21 cellular contexts compared by ENCODE assay signal in genomic region chr2:38138996-38139395, GRCh38.
A peak's percentile ranks its signal among the peaks of the same experiment; 100 is the strongest.
DNase-seq lines count a peak whose midpoint lies in the region; ATAC-seq and TF ChIP-seq lines count a peak whose summit lies in the region.
"Had no signal": no experiment of that assay in that cellular context is flagged by ENCODE, and none has a peak within 500 bp of the region (broad histone marks: within the 10 kb centered on the region; RNA-seq: fewer than 3 reads in every experiment).

No MANE protein-coding gene starts in this region.

- H3K27me3 Mint-ChIP-seq in endodermal cell (ENCODE audit: insufficient read depth), result peaks cover 14% of the 10 kb centered on the region

- no peak overlapping the region for H3K9ac ChIP-seq in PC-3 (ENCODE audit: low read length)
- H3K9ac ChIP-seq in endodermal cell (ENCODE audit: extremely low read depth, low read length, poor library complexity, severe bottlenecking), result no peak overlapping the region
- H3K9ac ChIP-seq: BLaER1 treated with 17β-estradiol and CSF1 and Interleukin-3, amounts not matched to agents 10 nM and 100 nM had no signal

- H3K27ac ChIP-seq in 22Rv1 (peak overlapping the region; percentile 92), PC-3 (ENCODE audit: low read length) (no peak overlapping the region), endodermal cell (ENCODE audit: low read depth, low read length) (no peak overlapping the region)
- H3K27ac ChIP-seq: A549; BLaER1 treated with 17β-estradiol and CSF1 and Interleukin-3, amounts not matched to agents 10 nM and 100 nM had no signal

- ATAC-seq in PC-3 (no peak), mucosa of descending colon (peak; percentile 84), HG02973 (IDR thresholded peaks at IDR 0.05; ENCODE audit: unreplicated experiment) (no peak)
- ATAC-seq: A549 had no signal

- H3K4me3 Mint-ChIP-seq in endodermal cell, result no peak overlapping the region
- H3K4me3 Mint-ChIP-seq: CD4-positive, alpha-beta memory T cell; HFFc6 had no signal

- H3K9me3 ChIP-seq in PC-3 (ENCODE audit: low read length), result no peaks in the 10 kb centered on the region
- peaks cover 20% of the 10 kb centered on the region for H3K9me3 ChIP-seq in endodermal cell (ENCODE audit: control insufficient read depth, low read length)
- H3K9me3 ChIP-seq in mucosa of descending colon, result no peaks in the 10 kb centered on the region
- H3K9me3 ChIP-seq: BE2C, HAP-1 had no signal

- TF ChIP-seq CTCF in 22Rv1 (IDR thresholded peaks at IDR 0.05) (no peak), PC-3 (conservative IDR thresholded peaks at IDR 0.05; ENCODE audit: low read depth, low read length) (no peak), endodermal cell (conservative IDR thresholded peaks at IDR 0.05) (no peak), mucosa of descending colon (IDR thresholded peaks at IDR 0.05) (no peak)

- no TSS peak for BruUV-seq in PC-3 (replicated peaks; lab: Mats Ljungman, UMichigan)

- no peaks in the 10 kb centered on the region for H3K4me1 Mint-ChIP-seq in endodermal cell
- H3K4me1 Mint-ChIP-seq: CD4-positive, alpha-beta memory T cell had no signal

- no peaks in the 10 kb centered on the region for H4K20me1 ChIP-seq in PC-3 (ENCODE audit: low read length)
- H4K20me1 ChIP-seq: BLaER1 treated with 17β-estradiol and CSF1 and Interleukin-3, amounts not matched to agents 10 nM and 100 nM had no signal

- CTCF ChIA-PET in PC-3 (lab: Charles Lee), result no interaction called here

- H3K36me3 Mint-ChIP-seq in endodermal cell (ENCODE audit: low read depth), result peaks cover 15% of the 10 kb centered on the region
- H3K36me3 Mint-ChIP-seq: CD4-positive, alpha-beta memory T cell had no signal

- H3K27me3 ChIP-seq in PC-3 (ENCODE audit: low read length) (no peaks in the 10 kb centered on the region), endodermal cell (ENCODE audit: control insufficient read depth, insufficient read depth, low read length, poor library complexity, severe bottlenecking) (no peaks in the 10 kb centered on the region)
- H3K27me3 ChIP-seq: BE2C; BLaER1 treated with 17β-estradiol and CSF1 and Interleukin-3, amounts not matched to agents 10 nM and 100 nM had no signal

- 0 out of 2 replicates have a peak overlapping the region, but pooled peaks have one; percentile 54 for H2AFZ ChIP-seq in PC-3 (ENCODE audit: low read length)

- POLR2A ChIA-PET in PC-3 (lab: Charles Lee; ENCODE audit: unreplicated experiment), result no interaction called here

- WGBS in endodermal cell (ENCODE audit: insufficient coverage in 1 of 2, insufficient read length in 1 of 2), 2 experiments, result 68 to 90% methylated on average over 3 to 5 of the region's 6 CpGs

- no peaks in the 10 kb centered on the region for H3K4me1 ChIP-seq in PC-3 (ENCODE audit: insufficient read depth, low read length)
- no peaks in the 10 kb centered on the region for H3K4me1 ChIP-seq in endodermal cell (ENCODE audit: control insufficient read depth, insufficient read depth, low read length)
- H3K4me1 ChIP-seq in mucosa of descending colon (ENCODE audit: low read depth), result no peaks in the 10 kb centered on the region
- H3K4me1 ChIP-seq: A549, BE2C, HAP-1 had no signal

- no peaks in the 10 kb centered on the region for H3K79me2 ChIP-seq in PC-3 (ENCODE audit: low read length)

- no peak overlapping the region for H3K27ac Mint-ChIP-seq in endodermal cell
- H3K27ac Mint-ChIP-seq: CD4-positive, alpha-beta memory T cell; HFFc6 had no signal

- DNase-seq in PC-3, result no peak
- no peak for DNase-seq in endodermal cell
- DNase-seq in mucosa of descending colon, result no peak
- DNase-seq in activated CD4-positive, CD25-positive, alpha-beta regulatory T cell (lab: John Stamatoyannopoulos, UW), result no peak
- DNase-seq in activated CD8-positive, alpha-beta memory T cell treated with anti-CD3 and anti-CD28 coated beads, Interleukin-2, amount 50 U/mL, for 48 hours, result no peak
- no peak for DNase-seq in NCI-H226
- DNase-seq: 8988T; ACHN; AML-193; BE2C; Calu3; CD4-positive, alpha-beta memory T cell; COR-L47; DND-41; GOT3; HFFc6 had no signal

- no peaks in the 10 kb centered on the region for H3F3A ChIP-seq in PC-3 (ENCODE audit: low read length, unreplicated experiment)

- H3K9me3 Mint-ChIP-seq in endodermal cell, result peaks cover 54% of the 10 kb centered on the region
- H3K9me3 Mint-ChIP-seq: HFFc6 had no signal

- H3K9me2 ChIP-seq in PC-3 (replicated peaks; ENCODE audit: low read length), result no peaks in the 10 kb centered on the region

- H3K4me2 ChIP-seq in PC-3 (ENCODE audit: low read length), result no peak overlapping the region
- H3K4me2 ChIP-seq: A549; BLaER1 treated with 17β-estradiol and CSF1 and Interleukin-3, amounts not matched to agents 10 nM and 100 nM had no signal

- H3K4me3 ChIP-seq in PC-3 (ENCODE audit: low read length), result no peak overlapping the region
- H3K4me3 ChIP-seq in endodermal cell (ENCODE audit: low read length), result peak overlapping the region; percentile 56
- H3K4me3 ChIP-seq in mucosa of descending colon, result no peak overlapping the region
- H3K4me3 ChIP-seq: A549; BLaER1 treated with 17β-estradiol and CSF1 and Interleukin-3, amounts not matched to agents 10 nM and 100 nM; HAP-1 had no signal

- intact Hi-C loops in PC-3 (cut with micrococcal nuclease) (no loop called here), mucosa of descending colon (cut with DNase I, micrococcal nuclease) (no loop called here)

- H3K36me3 ChIP-seq in PC-3 (ENCODE audit: low read depth, low read length) (no peaks in the 10 kb centered on the region), endodermal cell (ENCODE audit: control insufficient read depth, insufficient read depth, low read length) (no peaks in the 10 kb centered on the region), mucosa of descending colon (ENCODE audit: low read depth) (no peaks in the 10 kb centered on the region)
- H3K36me3 ChIP-seq: BE2C; BLaER1 treated with 17β-estradiol and CSF1 and Interleukin-3, amounts not matched to agents 10 nM and 100 nM; HAP-1 had no signal
